ENCODE assay signal across 3 cellular contexts in genomic region chr7:67962863-67963262, GRCh38.
"Had no signal": no experiment of that assay in that cellular context is flagged by ENCODE, and none has a peak within 500 bp of the region (broad histone marks: within the 10 kb centered on the region; RNA-seq: fewer than 3 reads in every experiment).

No MANE protein-coding gene starts in this region.

- DNase-seq: GDM1, GF-D8 had no signal

- H3K4me3 ChIP-seq: GM12878 had no signal

- ATAC-seq: GM12878 had no signal
